In genomic region chr14:103819503-103820307, GRCh38 we compare ENCODE assay signal across 8 cellular contexts. TPM values are rescaled to one million over a fixed set of nuclear protein-coding genes. Genes with fewer than 3 reads are reported as not detected.
DNase-seq lines count a peak whose midpoint lies in the region; ATAC-seq and TF ChIP-seq lines count a peak whose summit lies in the region.

No MANE protein-coding gene starts in this region.

- no peak for TF ChIP-seq POLR2A in stomach (IDR thresholded peaks at IDR 0.05)

- intact Hi-C loops in stomach (cut with DNase I; ENCODE audit: low total_unique reads), result no loop called here

- no peaks in the 10 kb centered on the region for H3K27me3 ChIP-seq in stomach

- H3K27ac ChIP-seq in stomach, result peak overlapping the region; percentile 47 to 86 (median 60)

- no peak for TF ChIP-seq CTCF in stomach (IDR thresholded peaks at IDR 0.05)

- DNase-seq in NCI-H748 (lab: John Stamatoyannopoulos, UW; ENCODE audit: unreplicated experiment) (peak; percentile 66), NCI-H748 treated with DMSO at 0.1 percent for 48 hours (lab: John Stamatoyannopoulos, UW) (no peak), SW480 (ENCODE audit: low spot score) (peak; percentile 80), hepatic stellate cell (ENCODE audit: low spot score) (peak; percentile 57), stomach (peak; percentile 60), NCI-H1048 (lab: John Stamatoyannopoulos, UW) (no peak)
- no peak for DNase-seq in activated CD8-positive, alpha-beta memory T cell treated with anti-CD3 and anti-CD28 coated beads, Interleukin-2, amount 50 U/mL, for 4 hours

- no peak for TF ChIP-seq EP300 in stomach (IDR thresholded peaks at IDR 0.05)

- 9 to 30% (median 10%) methylated on average over 7 of the region's 7 CpGs for WGBS in stomach, 5 donors

- peaks cover 17 to 74% (median 48%) of the 10 kb centered on the region in 4 donors for H3K4me1 ChIP-seq in stomach

- H3K36me3 ChIP-seq in stomach, result no peaks in the 10 kb centered on the region

- H3K4me3 ChIP-seq in stomach, result peak overlapping the region in 1 of 4 donors; percentile 14

- ATAC-seq in GM21576 (IDR thresholded peaks at IDR 0.05; ENCODE audit: unreplicated experiment), result no peak

- H3K9me3 ChIP-seq in stomach, result no peaks in the 10 kb centered on the region

RNA-seq across cellular contexts. Expression of gene PPP1R13B, which starts 27.7 kb away (rescaled TPM):
- 10 to 100 TPM; 16.7 to 84.0 (median 28.1) TPM for total RNA-seq in stomach
- polyA plus RNA-seq in stomach, result 10 to 100 TPM; 10.8 to 15.5 (median 12.7) TPM

Comparison
In these comparisons a context has a peak if more than half of its experiments do, and no peak if none do; other contexts are left out.
1. DNase-seq: peak in NCI-H748 (single experiment), SW480 (single experiment), hepatic stellate cell (single experiment) and stomach (single experiment); none in NCI-H748 treated with DMSO at 0.1 percent for 48 hours (single experiment), NCI-H1048 (single experiment) and activated CD8-positive, alpha-beta memory T cell treated with anti-CD3 and anti-CD28 coated beads, Interleukin-2, amount 50 U/mL, for 4 hours (single experiment).